In genomic region chr19:4172861-4173473, GRCh38 we compare ENCODE assay signal across 9 cellular contexts. TPM values are rescaled to one million over a fixed set of nuclear protein-coding genes. Genes with fewer than 3 reads are reported as not detected.
DNase-seq lines count a peak whose midpoint lies in the region; ATAC-seq and TF ChIP-seq lines count a peak whose summit lies in the region.
"Had no signal": no experiment of that assay in that cellular context is flagged by ENCODE, and none has a peak within 500 bp of the region (broad histone marks: within the 10 kb centered on the region; RNA-seq: fewer than 3 reads in every experiment).

No MANE protein-coding gene starts in this region.

- H3K4me3 ChIP-seq in ascending aorta: no peak overlapping the region

- peak; percentile 35 for DNase-seq in EL
- DNase-seq in NCI-H524 (lab: John Stamatoyannopoulos, UW): peak; percentile 32 to 63
- peak; percentile 39 for DNase-seq in activated T-cell treated with anti-CD3 and anti-CD28 coated beads for 24 hours (ENCODE audit: low read depth)
- DNase-seq in foreskin keratinocyte: peak in 1 of 2 donors; percentile 16
- peak; percentile 82 for DNase-seq in retina
- DNase-seq in NCI-H1694 treated with DMSO at 0.1 percent for 48 hours (lab: John Stamatoyannopoulos, UW): no peak
- no peak for DNase-seq in NCI-H2196 (lab: John Stamatoyannopoulos, UW; ENCODE audit: unreplicated experiment)
- DNase-seq in ascending aorta (ENCODE audit: low spot score in 2 of 2): no peak

- H3K4me1 ChIP-seq in foreskin keratinocyte: no peaks in the 10 kb centered on the region
- no peaks in the 10 kb centered on the region for H3K4me1 ChIP-seq in ascending aorta

- peak; percentile 58 for ATAC-seq in foreskin keratinocyte

- intact Hi-C loops in ascending aorta (cut with DNase I): no loop called here

- H3K27ac ChIP-seq in foreskin keratinocyte (no peak overlapping the region), ascending aorta (no peak overlapping the region)
- H3K27ac ChIP-seq: epithelial cell of prostate had no signal

- TF ChIP-seq CTCF in foreskin keratinocyte (conservative IDR thresholded peaks at IDR 0.05): no peak
- TF ChIP-seq CTCF in ascending aorta (IDR thresholded peaks at IDR 0.05): no peak

- H3K9me3 ChIP-seq in ascending aorta: no peaks in the 10 kb centered on the region

- H3K36me3 ChIP-seq in ascending aorta: peaks cover 22 to 31% of the 10 kb centered on the region in 2 donors

- H3K27me3 ChIP-seq in foreskin keratinocyte (peaks cover 12% of the 10 kb centered on the region), ascending aorta (no peaks in the 10 kb centered on the region)

RNA-seq across cellular contexts. Expression of gene SIRT6, which starts 9.4 kb away (rescaled TPM):
- total RNA-seq in foreskin keratinocyte (19.6 and 21.6 TPM in 2 replicates), ascending aorta (5.9 TPM)
- polyA plus RNA-seq in foreskin keratinocyte: 30.4 and 34.6 TPM in 2 replicates

RNA-seq across cellular contexts. Expression of gene ANKRD24, which starts 9.5 kb away (rescaled TPM):
- total RNA-seq in foreskin keratinocyte (0.07 TPM in 2 replicates), ascending aorta (not detected)
- 0.06 TPM in 2 replicates for polyA plus RNA-seq in foreskin keratinocyte

RNA-seq across cellular contexts. Expression of gene CREB3L3, which starts 19.5 kb away (rescaled TPM):
- total RNA-seq in foreskin keratinocyte (not detected in 2 replicates), ascending aorta (2.8 TPM)
- not detected in 2 replicates for polyA plus RNA-seq in foreskin keratinocyte

RNA-seq across cellular contexts. Expression of gene MAP2K2, which starts 49.0 kb away (rescaled TPM):
- 125 and 130 TPM in 2 replicates for total RNA-seq in foreskin keratinocyte
- polyA plus RNA-seq in foreskin keratinocyte: 161 and 178 TPM in 2 replicates
- total RNA-seq in ascending aorta: 155 TPM

RNA-seq across cellular contexts. Expression of gene EBI3, which starts 56.4 kb away (rescaled TPM):
- total RNA-seq in foreskin keratinocyte (not detected in 2 replicates), ascending aorta (not detected)
- 0.08 TPM in 1 of 2 replicates, not detected in the other for polyA plus RNA-seq in foreskin keratinocyte

Comparison
In these comparisons a context has a peak if more than half of its experiments do, and no peak if none do; other contexts are left out.
1. DNase-seq: peak in EL (single experiment), NCI-H524 (2 of 2), activated T-cell treated with anti-CD3 and anti-CD28 coated beads for 24 hours (single experiment) and retina (single experiment); none in NCI-H1694 treated with DMSO at 0.1 percent for 48 hours (single experiment), NCI-H2196 (single experiment) and ascending aorta (0 of 2).